ENCODE assay signal across 9 cellular contexts in genomic region chr22:37079668-37080171, GRCh38. TPM values are rescaled to one million over a fixed set of nuclear protein-coding genes. Genes with fewer than 3 reads are reported as not detected.
DNase-seq lines count a peak whose midpoint lies in the region; ATAC-seq, FAIRE-seq and TF ChIP-seq lines count a peak whose summit lies in the region.
"Had no signal": no experiment of that assay in that cellular context is flagged by ENCODE, and none has a peak within 500 bp of the region (broad histone marks: within the 10 kb centered on the region; RNA-seq: fewer than 3 reads in every experiment).

No MANE protein-coding gene starts in this region.

- no peaks in the 10 kb centered on the region for H3K27me3 Mint-ChIP-seq in T-helper 2 cell treated with Interferon-gamma antibody and Interleukin-4, amounts not matched to agents 5 μg/mL and 100 μg/mL, for 36 hours (ENCODE audit: low read depth)
- H3K27me3 Mint-ChIP-seq in progenitor cell of endocrine pancreas, result peaks cover 57% of the 10 kb centered on the region

- no peak for TF ChIP-seq CTCF in progenitor cell of endocrine pancreas (IDR thresholded peaks at IDR 0.05; ENCODE audit: unreplicated experiment)

- peak; percentile 64 to 84 for ATAC-seq in activated naive CD4-positive, alpha-beta T cell treated with anti-CD3 and anti-CD28 coated beads, Interleukin-2, amount 50 U/mL, for 72 hours
- ATAC-seq in GM19328 (IDR thresholded peaks at IDR 0.05; ENCODE audit: unreplicated experiment) (no peak), HG02884 (IDR thresholded peaks at IDR 0.05; ENCODE audit: unreplicated experiment) (no peak)

- H3K36me3 Mint-ChIP-seq in T-helper 2 cell treated with Interferon-gamma antibody and Interleukin-4, amounts not matched to agents 5 μg/mL and 100 μg/mL, for 36 hours (ENCODE audit: low read depth), result no peaks in the 10 kb centered on the region
- no peaks in the 10 kb centered on the region for H3K36me3 Mint-ChIP-seq in activated naive CD4-positive, alpha-beta T cell treated with anti-CD3 and anti-CD28 coated beads, Interleukin-2, amount 50 U/mL, for 72 hours
- peaks cover 2% of the 10 kb centered on the region for H3K36me3 Mint-ChIP-seq in progenitor cell of endocrine pancreas (ENCODE audit: insufficient read depth)

- H3K9me3 Mint-ChIP-seq in T-helper 2 cell treated with Interferon-gamma antibody and Interleukin-4, amounts not matched to agents 5 μg/mL and 100 μg/mL, for 36 hours, result no peaks in the 10 kb centered on the region
- H3K9me3 Mint-ChIP-seq in activated naive CD4-positive, alpha-beta T cell treated with anti-CD3 and anti-CD28 coated beads, Interleukin-2, amount 50 U/mL, for 72 hours, result no peaks in the 10 kb centered on the region
- no peaks in the 10 kb centered on the region for H3K9me3 Mint-ChIP-seq in progenitor cell of endocrine pancreas (ENCODE audit: low read depth)

- no peak for FAIRE-seq in H54 (lab: Jason Lieb, UNC)

- DNase-seq in AG08396 (ENCODE audit: low spot score), result peak; percentile 53
- peak; percentile 90 for DNase-seq in T-helper 2 cell treated with Interferon-gamma antibody and Interleukin-4, amounts not matched to agents 5 μg/mL and 100 μg/mL, for 36 hours (ENCODE audit: low spot score)
- peak; percentile 56 to 86 for DNase-seq in activated naive CD4-positive, alpha-beta T cell treated with anti-CD3 and anti-CD28 coated beads, Interleukin-2, amount 50 U/mL, for 72 hours (ENCODE audit: low spot score in 2 of 2)
- DNase-seq in progenitor cell of endocrine pancreas (ENCODE audit: low spot score, unreplicated experiment), result no peak
- no peak for DNase-seq in NOMO-1 treated with dmso at 0.1 percent for 144 hours (lab: John Stamatoyannopoulos, UW; ENCODE audit: unreplicated experiment)
- no peak for DNase-seq in H54 (ENCODE audit: insufficient read length, low spot score)
- DNase-seq: Calu3 had no signal

- peak overlapping the region; percentile 77 for H3K4me3 Mint-ChIP-seq in T-helper 2 cell treated with Interferon-gamma antibody and Interleukin-4, amounts not matched to agents 5 μg/mL and 100 μg/mL, for 36 hours
- no peak overlapping the region for H3K4me3 Mint-ChIP-seq in progenitor cell of endocrine pancreas (ENCODE audit: low read depth)

- H3K27ac Mint-ChIP-seq in T-helper 2 cell treated with Interferon-gamma antibody and Interleukin-4, amounts not matched to agents 5 μg/mL and 100 μg/mL, for 36 hours, result peak overlapping the region; percentile 98
- peak overlapping the region; percentile 96 to 98 for H3K27ac Mint-ChIP-seq in activated naive CD4-positive, alpha-beta T cell treated with anti-CD3 and anti-CD28 coated beads, Interleukin-2, amount 50 U/mL, for 72 hours
- H3K27ac Mint-ChIP-seq in progenitor cell of endocrine pancreas, result peak overlapping the region; percentile 69

- no peak for TF ChIP-seq POLR2A in H54 (IDR thresholded peaks at IDR 0.05; ENCODE audit: low read depth, low read length)

- H3K4me1 Mint-ChIP-seq in T-helper 2 cell treated with Interferon-gamma antibody and Interleukin-4, amounts not matched to agents 5 μg/mL and 100 μg/mL, for 36 hours (ENCODE audit: low read depth), result peaks cover 59% of the 10 kb centered on the region
- peaks cover 2% of the 10 kb centered on the region for H3K4me1 Mint-ChIP-seq in progenitor cell of endocrine pancreas (ENCODE audit: low read depth)

RNA-seq across cellular contexts. Expression of gene KCTD17, which starts 28.2 kb away (rescaled TPM):
- total RNA-seq in activated naive CD4-positive, alpha-beta T cell treated with anti-CD3 and anti-CD28 coated beads, Interleukin-2, amount 50 U/mL, for 72 hours, result 10 to 100 TPM; 20.0 to 35.7 TPM
- 37.3 and 38.8 TPM in 2 replicates for total RNA-seq in progenitor cell of endocrine pancreas

RNA-seq across cellular contexts. Expression of gene TMPRSS6, which starts 29.8 kb away (rescaled TPM):
- 10 to 100 TPM in 1 of 2 donors, 1 to 10 TPM in 1; 8.7 to 27.8 TPM for total RNA-seq in activated naive CD4-positive, alpha-beta T cell treated with anti-CD3 and anti-CD28 coated beads, Interleukin-2, amount 50 U/mL, for 72 hours
- total RNA-seq in progenitor cell of endocrine pancreas, result 12.6 and 16.4 TPM in 2 replicates
- total RNA-seq: Calu3 had no signal

Comparison
In these comparisons a context has a peak if more than half of its experiments do, and no peak if none do; other contexts are left out.
1. DNase-seq: peak in AG08396 (single experiment), T-helper 2 cell treated with Interferon-gamma antibody and Interleukin-4, amounts not matched to agents 5 μg/mL and 100 μg/mL, for 36 hours (single experiment) and activated naive CD4-positive, alpha-beta T cell treated with anti-CD3 and anti-CD28 coated beads, Interleukin-2, amount 50 U/mL, for 72 hours (2 of 2); none in progenitor cell of endocrine pancreas (single experiment), NOMO-1 treated with dmso at 0.1 percent for 144 hours (single experiment) and H54 (single experiment).
2. ATAC-seq: peak in activated naive CD4-positive, alpha-beta T cell treated with anti-CD3 and anti-CD28 coated beads, Interleukin-2, amount 50 U/mL, for 72 hours (2 of 2); none in GM19328 (single experiment) and HG02884 (single experiment).
3. Peak in every context shown above with its lines, with median percentiles within 50 percentile points of each other: H3K27ac Mint-ChIP-seq.